Comparison of ENCODE assay signal across 9 cellular contexts in genomic region chr7:2633538-2634264, GRCh38. TPM values are rescaled to one million over a fixed set of nuclear protein-coding genes. Genes with fewer than 3 reads are reported as not detected.
DNase-seq lines count a peak whose midpoint lies in the region; ATAC-seq, FAIRE-seq and TF ChIP-seq lines count a peak whose summit lies in the region.
"Had no signal": no experiment of that assay in that cellular context is flagged by ENCODE, and none has a peak within 500 bp of the region (broad histone marks: within the 10 kb centered on the region; RNA-seq: fewer than 3 reads in every experiment).

No MANE protein-coding gene starts in this region.

- H3K36me3 ChIP-seq in astrocyte (ENCODE audit: insufficient read depth, low read length) = no peaks in the 10 kb centered on the region
- H3K36me3 ChIP-seq in iPS-18a (ENCODE audit: control insufficient read depth, low read depth, low read length) = no peaks in the 10 kb centered on the region
- no peaks in the 10 kb centered on the region for H3K36me3 ChIP-seq in skeletal muscle tissue (ENCODE audit: control insufficient read depth in 3 of 3, insufficient read depth in 3 of 3, low read length in 3 of 3)

- H3K27ac ChIP-seq in astrocyte (ENCODE audit: low read depth, low read length) = peak overlapping the region; percentile 93
- H3K27ac ChIP-seq in iPS-18a (ENCODE audit: low read length) = no peak overlapping the region
- peak overlapping the region; percentile 83 for H3K27ac ChIP-seq in skeletal muscle tissue (ENCODE audit: low read depth, low read length)

- H2AFZ ChIP-seq in astrocyte (ENCODE audit: low read depth, low read length) = no peak overlapping the region

- H3K4me3 ChIP-seq in GM12865 (ENCODE audit: low read depth, low read length) = peak overlapping the region; percentile 69
- peak overlapping the region; percentile 74 for H3K4me3 ChIP-seq in astrocyte (ENCODE audit: insufficient read depth, low read depth, low read length)
- H3K4me3 ChIP-seq in iPS-18a (ENCODE audit: low read length) = peak overlapping the region; percentile 89
- H3K4me3 ChIP-seq in skeletal muscle tissue (ENCODE audit: low read length in 3 of 3) = peak overlapping the region; percentile 71 to 83 (median 77)

- no peak for ATAC-seq in GM18907 (IDR thresholded peaks at IDR 0.05; ENCODE audit: unreplicated experiment)

- H3K9ac ChIP-seq in astrocyte (ENCODE audit: low read length) (peak overlapping the region; percentile 90), iPS-18a (ENCODE audit: low read length) (peak overlapping the region; percentile 85), skeletal muscle tissue (ENCODE audit: low read depth in 1 of 3, low read length in 3 of 3) (peak overlapping the region; percentile 77 to 85 (median 81))

- peak overlapping the region; percentile 88 for H3K4me2 ChIP-seq in astrocyte (ENCODE audit: low read length)

- peaks cover 63% of the 10 kb centered on the region for H3K79me2 ChIP-seq in astrocyte (ENCODE audit: insufficient read depth, low read length)

- peak overlapping the region; percentile 91 for H3K27ac Mint-ChIP-seq in astrocyte (ENCODE audit: unreplicated experiment)

- H3K4me1 ChIP-seq in astrocyte (ENCODE audit: insufficient read depth, low read length) = peaks cover 49% of the 10 kb centered on the region
- peaks cover 4% of the 10 kb centered on the region for H3K4me1 ChIP-seq in iPS-18a (ENCODE audit: control insufficient read depth, low read depth, low read length)
- peaks cover 61 to 78% (median 65%) of the 10 kb centered on the region in 3 donors for H3K4me1 ChIP-seq in skeletal muscle tissue (ENCODE audit: control insufficient read depth in 3 of 3, insufficient read depth in 3 of 3, low read length in 3 of 3)

- no peak for DNase-seq in GM12865 (ENCODE audit: low read depth)
- DNase-seq in astrocyte (ENCODE audit: low read depth) = peak; percentile 83
- DNase-seq in NCI-H1436 (lab: John Stamatoyannopoulos, UW) = no peak
- DNase-seq in iPS-NIHi11 (ENCODE audit: low spot score) = no peak

- H4K20me1 ChIP-seq in astrocyte (ENCODE audit: insufficient read depth, low read length) = peaks cover 60% of the 10 kb centered on the region

- H3K27me3 ChIP-seq in astrocyte (ENCODE audit: insufficient read depth, low read length) = no peaks in the 10 kb centered on the region
- no peaks in the 10 kb centered on the region for H3K27me3 ChIP-seq in iPS-18a (ENCODE audit: control insufficient read depth, insufficient read depth, low read length)
- no peaks in the 10 kb centered on the region for H3K27me3 ChIP-seq in skeletal muscle tissue (ENCODE audit: control insufficient read depth in 3 of 3, insufficient read depth in 3 of 3, low read length in 3 of 3)

- peaks cover 4% of the 10 kb centered on the region for H3K36me3 Mint-ChIP-seq in astrocyte (ENCODE audit: low read depth, unreplicated experiment)

- no peaks in the 10 kb centered on the region for H3K27me3 Mint-ChIP-seq in astrocyte (ENCODE audit: low read depth, unreplicated experiment)

- no peak for FAIRE-seq in astrocyte (lab: Jason Lieb, UNC)
- FAIRE-seq: endometrium had no signal

- H3K9me3 Mint-ChIP-seq in astrocyte (ENCODE audit: unreplicated experiment) = no peaks in the 10 kb centered on the region

- peak overlapping the region; percentile 94 for H3K4me3 Mint-ChIP-seq in astrocyte (ENCODE audit: unreplicated experiment)

- H3K9me3 ChIP-seq in astrocyte (ENCODE audit: insufficient read depth, low read depth, low read length) (peaks cover 3% of the 10 kb centered on the region), iPS-18a (ENCODE audit: control insufficient read depth, low read depth, low read length) (no peaks in the 10 kb centered on the region), skeletal muscle tissue (ENCODE audit: control insufficient read depth in 3 of 3, low read length in 3 of 3) (no peaks in the 10 kb centered on the region)

- H3K4me1 Mint-ChIP-seq in astrocyte (ENCODE audit: low read depth, unreplicated experiment) = peaks cover 13% of the 10 kb centered on the region

- TF ChIP-seq CTCF in GM12865 (IDR thresholded peaks at IDR 0.05; ENCODE audit: insufficient read depth, low read depth, low read length, missing control alignments) (no peak), astrocyte (IDR thresholded peaks at IDR 0.05; ENCODE audit: insufficient read depth, low read depth, low read length) (no peak)

TF ChIP-seq in PFSK-1, 5 proteins besides CTCF, POLR2A, EP300 and RAD21:
- TF ChIP-seq TAF1 (IDR thresholded peaks at IDR 0.05; ENCODE audit: borderline replicate concordance, insufficient read depth, low read length) (0 out of 2 replicates have a peak, but pooled peaks have one; percentile 57), REST (IDR thresholded peaks at IDR 0.05; ENCODE audit: insufficient read depth in 1 of 2, low read depth in 2 of 2, low read length in 2 of 2) (no peak), SIN3A (IDR thresholded peaks at IDR 0.05; ENCODE audit: borderline replicate concordance, insufficient read depth, low read length) (no peak), POLR2AphosphoS5 (IDR thresholded peaks at IDR 0.05; ENCODE audit: low read depth, low read length) (peak; percentile 52), FOXP2 (optimal IDR thresholded peaks at IDR 0.05; ENCODE audit: borderline replicate concordance, extremely low read depth, extremely low read length, insufficient read depth) (no peak)

RNA-seq across cellular contexts. Expression of gene TTYH3, which starts 1.9 kb away (rescaled TPM):
- 215 TPM for polyA plus RNA-seq in PFSK-1 (2012; ENCODE audit: insufficient read length, low read depth)
- total RNA-seq in astrocyte = 264 and 273 TPM in 2 replicates
- total RNA-seq in skeletal muscle tissue = 18.8 TPM

RNA-seq across cellular contexts. Expression of gene AMZ1, which starts 54.3 kb away (rescaled TPM):
- 0.60 TPM for polyA plus RNA-seq in PFSK-1 (2012; ENCODE audit: insufficient read length, low read depth)
- 3.4 and 5.7 TPM in 2 replicates for total RNA-seq in astrocyte
- total RNA-seq in skeletal muscle tissue = under 0.01 TPM

Comparison
In these comparisons a context has a peak if more than half of its experiments do, and no peak if none do; other contexts are left out.
1. RNA of gene TTYH3, which starts 1.9 kb away (total RNA-seq): 264 to 273 TPM in astrocyte; 18.8 TPM in skeletal muscle tissue (single experiment); every median in the first group is over 10 times any median in the second.
2. Peak in every context shown above with its lines, with median percentiles within 50 percentile points of each other: H3K4me3 ChIP-seq and H3K9ac ChIP-seq.